Comparison of ENCODE assay signal across 13 cellular contexts in genomic region chr12:1534708-1535107, GRCh38. TPM values are rescaled to one million over a fixed set of nuclear protein-coding genes. Genes with fewer than 3 reads are reported as not detected.
DNase-seq lines count a peak whose midpoint lies in the region; ATAC-seq, FAIRE-seq and TF ChIP-seq lines count a peak whose summit lies in the region.
"Had no signal": no experiment of that assay in that cellular context is flagged by ENCODE, and none has a peak within 500 bp of the region (broad histone marks: within the 10 kb centered on the region; RNA-seq: fewer than 3 reads in every experiment).

No MANE protein-coding gene starts in this region.

- TF ChIP-seq CTCF in GM12878 (IDR thresholded peaks at IDR 0.05 in 2 of 3, conservative IDR thresholded peaks at IDR 0.05 in 1 of 3; ENCODE audit: control insufficient read depth in 2 of 3, extremely low read depth in 1 of 3, insufficient read depth in 1 of 3, low read depth in 3 of 3, low read length in 3 of 3) = no peak

- TF ChIP-seq POLR2A in GM12878 (IDR thresholded peaks at IDR 0.05; ENCODE audit: low read depth, low read length) = no peak

- peak overlapping the region; percentile 15; the same call in 1 of the 2 replicates for H2AFZ ChIP-seq in GM12878 (ENCODE audit: control insufficient read depth, low read depth, low read length)

- H3K27me3 ChIP-seq in CD8-positive, alpha-beta memory T cell (ENCODE audit: insufficient read depth, low read length, poor library complexity, severe bottlenecking) = peaks cover 55% of the 10 kb centered on the region
- H3K27me3 ChIP-seq in GM12878 (replicated peaks in 1 of 2; ENCODE audit: control insufficient read depth in 2 of 2, insufficient read depth in 2 of 2, low read length in 1 of 2) = no peaks in the 10 kb centered on the region

- no peak overlapping the region for H3K27ac ChIP-seq in CD8-positive, alpha-beta memory T cell (ENCODE audit: low read depth, low read length)
- H3K27ac ChIP-seq in GM12878 (ENCODE audit: control insufficient read depth, insufficient read depth) = peak overlapping the region; percentile 37
- no peak overlapping the region for H3K27ac ChIP-seq in substantia nigra (ENCODE audit: low read depth, low read length, poor library complexity, severe bottlenecking)
- H3K27ac ChIP-seq: spleen had no signal

- peaks cover 35% of the 10 kb centered on the region for H3K79me2 ChIP-seq in GM12878 (ENCODE audit: control insufficient read depth, insufficient read depth, low read length)

- FAIRE-seq in GM12878 (lab: Jason Lieb, UNC) = no peak
- FAIRE-seq: endothelial cell of umbilical vein had no signal

- H3K27me3 Mint-ChIP-seq in CD8-positive, alpha-beta memory T cell = peaks cover 48 to 72% of the 10 kb centered on the region in 2 donors
- peaks cover 66% of the 10 kb centered on the region for H3K27me3 Mint-ChIP-seq in activated T-cell treated with anti-CD3 and anti-CD28 coated beads, Interleukin-2, amount 50 U/mL, for 4 hours (ENCODE audit: low read depth)

- DNase-seq in CD8-positive, alpha-beta memory T cell = no peak
- DNase-seq in GM12878 (ENCODE audit: low read depth, low spot score) (peak; percentile 54), hypothalamus (lab: John Stamatoyannopoulos, UW) (no peak), substantia nigra (lab: John Stamatoyannopoulos, UW) (no peak)
- no peak for DNase-seq in activated CD4-positive, alpha-beta T cell treated with anti-CD3 and anti-CD28 coated beads, Interleukin-2, amount 50 U/mL, for 1 hour
- DNase-seq in activated T-cell treated with anti-CD3 and anti-CD28 coated beads, Interleukin-2, amount 50 U/mL, for 4 hours = no peak
- DNase-seq: aorta, NCI-H2171 treated with DMSO at 0.1 percent for 48 hours, spleen had no signal

- ATAC-seq in GM19438 (IDR thresholded peaks at IDR 0.05; ENCODE audit: low read depth, unreplicated experiment) = peak; percentile 46
- ATAC-seq in HG03378 (IDR thresholded peaks at IDR 0.05; ENCODE audit: unreplicated experiment) = peak; percentile 29
- peak; percentile 50 for ATAC-seq in GM12878
- no peak for ATAC-seq in activated T-cell treated with anti-CD3 and anti-CD28 coated beads, Interleukin-2, amount 50 U/mL, for 4 hours
- ATAC-seq: HCT116 had no signal

- H3K36me3 Mint-ChIP-seq in CD8-positive, alpha-beta memory T cell = no peaks in the 10 kb centered on the region
- H3K36me3 Mint-ChIP-seq in activated T-cell treated with anti-CD3 and anti-CD28 coated beads, Interleukin-2, amount 50 U/mL, for 4 hours (ENCODE audit: insufficient read depth) = no peaks in the 10 kb centered on the region

- no peaks in the 10 kb centered on the region for H3K9me3 Mint-ChIP-seq in CD8-positive, alpha-beta memory T cell
- no peaks in the 10 kb centered on the region for H3K9me3 Mint-ChIP-seq in activated T-cell treated with anti-CD3 and anti-CD28 coated beads, Interleukin-2, amount 50 U/mL, for 4 hours

- H3K4me3 ChIP-seq in CD8-positive, alpha-beta memory T cell (ENCODE audit: low read length) = no peak overlapping the region
- H3K4me3 ChIP-seq in GM12878 = peak overlapping the region; percentile 28; the same call in 1 of the 2 replicates

- H3K9ac ChIP-seq in GM12878 (ENCODE audit: control insufficient read depth, insufficient read depth, low read length) = peak overlapping the region; percentile 66; the same call in 1 of the 2 replicates

- H3K4me2 ChIP-seq in GM12878 (ENCODE audit: control insufficient read depth, insufficient read depth) = peak overlapping the region; percentile 100

- peaks cover 39% of the 10 kb centered on the region for H3K4me1 ChIP-seq in CD8-positive, alpha-beta memory T cell (ENCODE audit: insufficient read depth, low read length)
- peaks cover 37% of the 10 kb centered on the region for H3K4me1 ChIP-seq in GM12878 (ENCODE audit: control insufficient read depth, insufficient read depth, low read length)

- no peaks in the 10 kb centered on the region for H4K20me1 ChIP-seq in GM12878 (ENCODE audit: control insufficient read depth, insufficient read depth)

- no peaks in the 10 kb centered on the region for H3K36me3 ChIP-seq in CD8-positive, alpha-beta memory T cell (ENCODE audit: insufficient read depth, low read length)
- no peaks in the 10 kb centered on the region for H3K36me3 ChIP-seq in GM12878 (ENCODE audit: control insufficient read depth in 2 of 2, insufficient read depth in 2 of 2, low read length in 1 of 2)
- H3K36me3 ChIP-seq: spleen had no signal

- no peaks in the 10 kb centered on the region for H3K9me3 ChIP-seq in CD8-positive, alpha-beta memory T cell (ENCODE audit: low read length)
- H3K9me3 ChIP-seq in GM12878 (replicated peaks; ENCODE audit: control insufficient read depth, insufficient read depth, low read length) = no peaks in the 10 kb centered on the region
- H3K9me3 ChIP-seq: spleen had no signal

- TF ChIP-seq RAD21 in GM12878 (IDR thresholded peaks at IDR 0.05; ENCODE audit: insufficient read depth, low read depth, low read length) = no peak

- POLR2A ChIA-PET in CD8-positive, alpha-beta memory T cell (lab: Charles Lee) = no interaction called here
- POLR2A ChIA-PET in GM12878 (lab: Charles Lee) = interaction anchor here (0.5 to 4.7 kb wide), 11 partner anchors 8 to 857 kb away, joined by 3 to 43 read pairs (median 4); no protein-coding TSS in a partner anchor

- H3K27ac Mint-ChIP-seq in CD8-positive, alpha-beta memory T cell = no peak overlapping the region

- TF ChIP-seq EP300 in GM12878 (IDR thresholded peaks at IDR 0.05; ENCODE audit: borderline replicate concordance in 1 of 2, control insufficient read depth in 1 of 2, low read depth in 2 of 2, low read length in 2 of 2) = no peak

- SMC1A ChIA-PET in GM12878 (lab: Charles Lee; ENCODE audit: uncharacterized antibody, unreplicated experiment) = interaction anchor here (0.9 to 6.3 kb wide), 17 partner anchors 9 to 442 kb away, joined by 3 to 56 read pairs (median 6); no protein-coding TSS in a partner anchor

- H3K4me3 Mint-ChIP-seq in CD8-positive, alpha-beta memory T cell = peak overlapping the region in 4 of 7 donors; percentile 29 to 91 (median 83)
- no peak overlapping the region for H3K4me3 Mint-ChIP-seq in activated T-cell treated with anti-CD3 and anti-CD28 coated beads, Interleukin-2, amount 50 U/mL, for 4 hours

- in situ Hi-C loops in GM12878 (cut with MboI) = no loop called here

- no TSS peak for BruUV-seq in GM12878 (replicated peaks; lab: Mats Ljungman, UMichigan)

- intact Hi-C loops in GM12878 (cut with micrococcal nuclease; ENCODE audit: unreplicated experiment) = loop anchor here (5.0 kb wide), 2 partner anchors 112 to 417 kb away; no protein-coding TSS in a partner anchor

- CTCF ChIA-PET in CD8-positive, alpha-beta memory T cell (lab: Charles Lee) = interaction anchor here (1.1 kb wide), 1 partner anchor 17 kb away, joined by 3 read pairs; no protein-coding TSS in a partner anchor
- CTCF ChIA-PET in GM12878 (lab: Yijun Ruan, JAX) = interaction anchor here (0.8 to 5.4 kb wide), 9 partner anchors 11 to 426 kb away, joined by 3 to 55 read pairs (median 5); no protein-coding TSS in a partner anchor

- WGBS in GM12878 (ENCODE audit: insufficient coverage, insufficient replicate concordance, low lambda C conversion rate, missing lambda C conversion rate) = 2% methylated on average over 3 of the region's 3 CpGs

- RAD21 ChIA-PET in GM12878 (lab: Charles Lee; ENCODE audit: unreplicated experiment) = interaction anchor here (0.6 to 6.3 kb wide), 11 partner anchors 18 to 416 kb away, joined by 3 to 55 read pairs (median 5); no protein-coding TSS in a partner anchor

- peaks cover 30 to 38% (median 30%) of the 10 kb centered on the region in 3 donors for H3K4me1 Mint-ChIP-seq in CD8-positive, alpha-beta memory T cell
- H3K4me1 Mint-ChIP-seq in activated T-cell treated with anti-CD3 and anti-CD28 coated beads, Interleukin-2, amount 50 U/mL, for 4 hours (ENCODE audit: low read depth) = peaks cover 27% of the 10 kb centered on the region

TF ChIP-seq in GM12878, 131 proteins besides CTCF, POLR2A, EP300 and RAD21 (continues in another document):
- TF ChIP-seq GATAD2B (conservative IDR thresholded peaks at IDR 0.05; ENCODE audit: low read depth) = peak; percentile 19; the same call in 1 of the 2 replicates

RNA-seq across cellular contexts. Expression of gene FBXL14, which starts 59.7 kb away (rescaled TPM):
- total RNA-seq in CD8-positive, alpha-beta memory T cell = 10 to 100 TPM; 20.5 to 22.1 TPM
- polyA plus RNA-seq in CD8-positive, alpha-beta memory T cell = 30.4 TPM
- 18.2 and 19.2 TPM in 2 replicates for total RNA-seq in GM12878 (2013; cell fraction: nucleolus; rRNA removed)
- total RNA-seq in GM12878 (2014; rRNA removed) (11.8 and 12.8 TPM in 2 replicates), GM12878 (2014; rRNA removed; fragmentation: Illumina TruSeq; extraction: Trizol) (3.2 and 4.0 TPM in 2 replicates), GM12878 (2021) (18.8 and 19.0 TPM in 2 replicates)
- polyA plus RNA-seq in GM12878 (2011; ENCODE audit: low read depth) = 1.8 TPM
- polyA plus RNA-seq in GM12878 (2011; rRNA removed) (5.6 and 12.8 TPM in 2 replicates), GM12878 (2014; fragmentation: Illumina TruSeq; extraction: Trizol) (0.19 and 1.4 TPM in 2 replicates), GM12878 (2014; fragmentation: Nextera tagmentation; extraction: Ambion mirVana) (under 1 TPM; 0.44 to 0.64 TPM), GM12878 (2014; rRNA removed) (16.8 and 19.0 TPM in 2 replicates), GM12878 (2016; fragmentation: Nextera tagmentation; extraction: Ambion mirVana) (1 to 10 TPM; 1.1 to 1.7 TPM)
- polyA plus RNA-seq in GM12878 (2011; cell fraction: cytosol; rRNA removed) = 19.6 and 30.9 TPM in 2 replicates
- 19.0 and 20.7 TPM in 2 replicates for polyA plus RNA-seq in GM12878 (2011; cell fraction: nucleus; rRNA removed)
- polyA plus RNA-seq in GM12878 (2012) = 5.9 and 6.4 TPM in 2 replicates
- polyA minus RNA-seq in GM12878 (2011; rRNA and poly(A)+ RNA removed) = 27.5 and 47.9 TPM in 2 replicates
- polyA minus RNA-seq in GM12878 (2011; cell fraction: cytosol; rRNA and poly(A)+ RNA removed) = 17.4 and 24.5 TPM in 2 replicates
- 19.8 and 30.3 TPM in 2 replicates for polyA minus RNA-seq in GM12878 (2011; cell fraction: nucleus; rRNA and poly(A)+ RNA removed)
- total RNA-seq in activated T-cell treated with anti-CD3 and anti-CD28 coated beads, Interleukin-2, amount 50 U/mL, for 4 hours = 10 to 100 TPM; 22.8 to 25.2 (median 23.7) TPM

Comparison
In these comparisons a context has a peak if more than half of its experiments do, and no peak if none do; other contexts are left out.
1. ATAC-seq: peak in GM19438 (single experiment), HG03378 (single experiment) and GM12878 (single experiment); none in activated T-cell treated with anti-CD3 and anti-CD28 coated beads, Interleukin-2, amount 50 U/mL, for 4 hours (0 of 2).